26 cellular contexts compared by ENCODE assay signal in the genomic region with DNA sequence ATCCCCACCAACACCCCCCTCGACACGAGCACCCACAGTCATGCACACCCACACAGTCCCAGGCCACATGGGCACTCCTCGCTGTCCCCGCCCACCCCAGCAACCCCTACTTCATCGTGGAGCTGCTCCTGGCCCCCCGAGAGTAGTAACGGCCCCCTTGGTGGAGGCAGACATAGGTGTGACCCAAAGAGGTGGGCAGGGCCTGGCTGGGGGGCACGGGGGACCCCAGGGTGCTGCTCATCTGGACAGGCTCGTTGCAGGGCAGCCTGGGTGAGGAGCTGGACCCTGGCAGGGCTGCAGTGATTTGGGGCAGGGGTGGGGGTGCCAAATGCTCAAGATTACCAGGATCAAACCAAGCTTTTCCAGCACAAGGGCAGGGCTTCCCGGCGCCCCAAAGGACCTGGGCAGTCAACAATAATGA. TPM values are rescaled to one million over a fixed set of nuclear protein-coding genes. Genes with fewer than 3 reads are reported as not detected.
DNase-seq lines count a peak whose midpoint lies in the region; ATAC-seq and TF ChIP-seq lines count a peak whose summit lies in the region.
"Had no signal": no experiment of that assay in that cellular context is flagged by ENCODE, and none has a peak within 500 bp of the region (broad histone marks: within the 10 kb centered on the region; RNA-seq: fewer than 3 reads in every experiment).

No MANE protein-coding gene starts in this region.

- H4K91ac ChIP-seq in mesenchymal stem cell (ENCODE audit: low read length) = peak overlapping the region; percentile 43

- H3K79me2 ChIP-seq in GM23248 (ENCODE audit: insufficient read depth) = no peaks in the 10 kb centered on the region
- H3K79me2 ChIP-seq: hepatocyte, parathyroid adenoma had no signal

- peak in 1 of 5 donors; percentile 42 for DNase-seq in CD8-positive, alpha-beta memory T cell
- DNase-seq in mesenchymal stem cell (no peak), sciatic nerve (ENCODE audit: low spot score) (peak; percentile 36), GM23248 (no peak)
- DNase-seq in stimulated activated naive CD8-positive, alpha-beta T cell treated with anti-CD3 and anti-CD28 coated beads, Interleukin-15, amount 100 ng/mL, for 72 hours = no peak
- DNase-seq: activated CD4-positive, alpha-beta T cell treated with anti-CD3 and anti-CD28 coated beads for 48 hours; activated naive CD4-positive, alpha-beta T cell treated with anti-CD3 and anti-CD28 coated beads for 36 hours; activated T-cell treated with anti-CD3 and anti-CD28 coated beads, Interleukin-2, amount 50 U/mL, for 24 hours; amniotic stem cell; C1 segment of cervical spinal cord; HFFc6; Karpas-422; MV-4-11; nephron progenitor cell; OCI-M1; right cardiac atrium; Right ventricle myocardium superior; stimulated activated CD4-positive, alpha-beta T cell treated with anti-CD3 and anti-CD28 coated beads, Interleukin-4, amount 100 ng/mL, for 24 hours had no signal

- no peak overlapping the region for H3K23ac ChIP-seq in mesenchymal stem cell (ENCODE audit: low read length in 2 of 2)

- H4K8ac ChIP-seq in mesenchymal stem cell (ENCODE audit: low read length) = no peak overlapping the region

- no peak overlapping the region for H2BK12ac ChIP-seq in mesenchymal stem cell (ENCODE audit: low read length in 2 of 2)

- H3K4me1 Mint-ChIP-seq in CD8-positive, alpha-beta memory T cell = peaks cover 33 to 67% (median 58%) of the 10 kb centered on the region in 3 donors
- peaks cover 59% of the 10 kb centered on the region for H3K4me1 Mint-ChIP-seq in brain
- peaks cover 55% of the 10 kb centered on the region for H3K4me1 Mint-ChIP-seq in stimulated activated naive CD8-positive, alpha-beta T cell treated with anti-CD3 and anti-CD28 coated beads, Interleukin-15, amount 100 ng/mL, for 72 hours

- no peak overlapping the region for H2AFZ ChIP-seq in mesenchymal stem cell (ENCODE audit: low read depth, low read length)
- H2AFZ ChIP-seq in GM23248 = no peak overlapping the region
- H2AFZ ChIP-seq: hepatocyte, parathyroid adenoma had no signal

- intact Hi-C loops in sciatic nerve (cut with DNase I) = no loop called here

- no peaks in the 10 kb centered on the region for H3F3A ChIP-seq in GM23248 (ENCODE audit: insufficient read depth)

- ATAC-seq in sciatic nerve (no peak), esophagus mucosa (no peak)
- no peak for ATAC-seq in stimulated activated naive CD8-positive, alpha-beta T cell treated with anti-CD3 and anti-CD28 coated beads, Interleukin-15, amount 100 ng/mL, for 72 hours
- ATAC-seq: gastrocnemius medialis, left lobe of liver, right cardiac atrium had no signal

- CTCF ChIA-PET in CD8-positive, alpha-beta memory T cell (lab: Charles Lee) = interaction anchor here (0.7 to 1.6 kb wide), 2 partner anchors 9 to 46 kb away, joined by 3 to 5 read pairs; no protein-coding TSS in a partner anchor

- no peaks in the 10 kb centered on the region for H3K36me3 Mint-ChIP-seq in CD8-positive, alpha-beta memory T cell
- H3K36me3 Mint-ChIP-seq in brain = no peaks in the 10 kb centered on the region
- H3K36me3 Mint-ChIP-seq: stimulated activated memory B cell treated with anti-CD40 and anti-IgM and Interleukin-4, amounts not matched to agents 10 μg/mL and 1 μg/mL and 100 μg/mL, for 72 hours had no signal

- no peaks in the 10 kb centered on the region for H3K27me3 Mint-ChIP-seq in CD8-positive, alpha-beta memory T cell
- H3K27me3 Mint-ChIP-seq in brain = peaks cover 7% of the 10 kb centered on the region
- H3K27me3 Mint-ChIP-seq in stimulated activated naive CD8-positive, alpha-beta T cell treated with anti-CD3 and anti-CD28 coated beads, Interleukin-15, amount 100 ng/mL, for 72 hours = no peaks in the 10 kb centered on the region
- H3K27me3 Mint-ChIP-seq: activated T-cell treated with anti-CD3 and anti-CD28 coated beads, Interleukin-2, amount 50 U/mL, for 24 hours had no signal

- WGBS in mesenchymal stem cell = 88% methylated on average over 11 of the region's 11 CpGs
- 66 to 82% methylated on average over 8 to 11 of the region's 11 CpGs for WGBS in GM23248 (ENCODE audit: low coverage in 1 of 2, low lambda C conversion rate in 2 of 2, missing lambda C conversion rate in 2 of 2), 2 experiments

- no peak overlapping the region for H3K27ac ChIP-seq in CD8-positive, alpha-beta memory T cell (ENCODE audit: low read depth, low read length)
- H3K27ac ChIP-seq in mesenchymal stem cell (ENCODE audit: low read length, poor library complexity, severe bottlenecking) = no peak overlapping the region
- H3K27ac ChIP-seq in GM23248 = no peak overlapping the region
- H3K27ac ChIP-seq: gastrocnemius medialis, hepatocyte, parathyroid adenoma had no signal

- POLR2A ChIA-PET in CD8-positive, alpha-beta memory T cell (lab: Charles Lee) = no interaction called here

- H3K4me3 ChIP-seq in CD8-positive, alpha-beta memory T cell (ENCODE audit: low read length) = no peak overlapping the region
- H3K4me3 ChIP-seq in mesenchymal stem cell (ENCODE audit: insufficient read depth in 1 of 2, low read depth in 1 of 2, low read length in 2 of 2) = no peak overlapping the region
- H3K4me3 ChIP-seq in GM23248 = no peak overlapping the region
- H3K4me3 ChIP-seq: gastrocnemius medialis, hepatocyte had no signal

- in situ Hi-C loops in GM23248 (cut with MboI) = no loop called here

- H3K36me3 ChIP-seq in CD8-positive, alpha-beta memory T cell (ENCODE audit: insufficient read depth, low read length) = no peaks in the 10 kb centered on the region
- H3K36me3 ChIP-seq in mesenchymal stem cell (ENCODE audit: control insufficient read depth in 1 of 2, insufficient read depth in 2 of 2, low read depth in 1 of 2, low read length in 2 of 2) (no peaks in the 10 kb centered on the region), GM23248 (ENCODE audit: low read depth) (no peaks in the 10 kb centered on the region)
- H3K36me3 ChIP-seq: gastrocnemius medialis had no signal

- H3K27me3 ChIP-seq in CD8-positive, alpha-beta memory T cell (ENCODE audit: insufficient read depth, low read length, poor library complexity, severe bottlenecking) = no peaks in the 10 kb centered on the region
- H3K27me3 ChIP-seq in mesenchymal stem cell (ENCODE audit: control insufficient read depth in 1 of 2, insufficient read depth in 1 of 2, low read length in 2 of 2) = peaks cover 10 to 44% of the 10 kb centered on the region in 2 experiments
- H3K27me3 ChIP-seq in GM23248 (replicated peaks; ENCODE audit: insufficient read depth) = no peaks in the 10 kb centered on the region
- H3K27me3 ChIP-seq: gastrocnemius medialis, hepatocyte had no signal

- TF ChIP-seq CTCF in brain (conservative IDR thresholded peaks at IDR 0.05) = no peak

- no peaks in the 10 kb centered on the region for H3K79me1 ChIP-seq in mesenchymal stem cell (replicated peaks; ENCODE audit: low read length, poor library complexity, severe bottlenecking)

- peak overlapping the region; percentile 45 to 92 (median 86) for H3K27ac Mint-ChIP-seq in CD8-positive, alpha-beta memory T cell
- peak overlapping the region; percentile 71 to 96 (median 88) for H3K27ac Mint-ChIP-seq in brain
- no peak overlapping the region for H3K27ac Mint-ChIP-seq in stimulated activated naive CD8-positive, alpha-beta T cell treated with anti-CD3 and anti-CD28 coated beads, Interleukin-15, amount 100 ng/mL, for 72 hours
- H3K27ac Mint-ChIP-seq: activated naive CD4-positive, alpha-beta T cell treated with anti-CD3 and anti-CD28 coated beads for 36 hours; dendritic cell treated with granulocyte-macrophage colony-stimulating factor and Interleukin-4, amounts not matched to agents 40 ng/mL and 50 ng/mL, for 4 days; HFFc6; stimulated activated memory B cell treated with anti-CD40 and anti-IgM and Interleukin-4, amounts not matched to agents 10 μg/mL and 1 μg/mL and 100 μg/mL, for 72 hours had no signal

- H3K4me3 Mint-ChIP-seq in CD8-positive, alpha-beta memory T cell = peak overlapping the region in 4 of 7 donors; percentile 15 to 64 (median 44)
- no peak overlapping the region for H3K4me3 Mint-ChIP-seq in brain
- H3K4me3 Mint-ChIP-seq in stimulated activated naive CD8-positive, alpha-beta T cell treated with anti-CD3 and anti-CD28 coated beads, Interleukin-15, amount 100 ng/mL, for 72 hours = no peak overlapping the region
- H3K4me3 Mint-ChIP-seq: activated naive CD4-positive, alpha-beta T cell treated with anti-CD3 and anti-CD28 coated beads for 36 hours; activated T-cell treated with anti-CD3 and anti-CD28 coated beads, Interleukin-2, amount 50 U/mL, for 24 hours; dendritic cell treated with granulocyte-macrophage colony-stimulating factor and Interleukin-4, amounts not matched to agents 40 ng/mL and 50 ng/mL, for 4 days; HFFc6; stimulated activated memory B cell treated with anti-CD40 and anti-IgM and Interleukin-4, amounts not matched to agents 10 μg/mL and 1 μg/mL and 100 μg/mL, for 72 hours had no signal

- H3K4me1 ChIP-seq in CD8-positive, alpha-beta memory T cell (ENCODE audit: insufficient read depth, low read length) = peaks cover 43% of the 10 kb centered on the region
- H3K4me1 ChIP-seq in mesenchymal stem cell (ENCODE audit: control insufficient read depth, insufficient read depth, low read depth, low read length) (peaks cover 5% of the 10 kb centered on the region), GM23248 (ENCODE audit: insufficient read depth) (no peaks in the 10 kb centered on the region)
- H3K4me1 ChIP-seq: parathyroid adenoma had no signal

- no peak overlapping the region for H2BK5ac ChIP-seq in mesenchymal stem cell (ENCODE audit: low read depth, low read length, poor library complexity, severe bottlenecking)

- H3K18ac ChIP-seq in mesenchymal stem cell (ENCODE audit: low read depth in 1 of 2, low read length in 2 of 2) = no peak overlapping the region

- H3K4me2 ChIP-seq in mesenchymal stem cell (ENCODE audit: low read length, poor library complexity, severe bottlenecking) = no peak overlapping the region
- no peak overlapping the region for H3K4me2 ChIP-seq in GM23248 (ENCODE audit: unreplicated experiment)
- H3K4me2 ChIP-seq: hepatocyte had no signal

- H3K14ac ChIP-seq in mesenchymal stem cell (ENCODE audit: low read length in 2 of 2) = no peak overlapping the region

- H2BK120ac ChIP-seq in mesenchymal stem cell (ENCODE audit: low read depth, low read length) = no peak overlapping the region

- no peaks in the 10 kb centered on the region for H3K9me2 ChIP-seq in GM23248 (ENCODE audit: insufficient read depth)

- H4K20me1 ChIP-seq in GM23248 (ENCODE audit: insufficient read depth) = no peaks in the 10 kb centered on the region

- no peak overlapping the region for H3K4ac ChIP-seq in mesenchymal stem cell (ENCODE audit: low read depth in 1 of 2, low read length in 2 of 2)

- no peak overlapping the region for H3K9ac ChIP-seq in mesenchymal stem cell (ENCODE audit: low read length)
- H3K9ac ChIP-seq in GM23248 = no peak overlapping the region
- H3K9ac ChIP-seq: parathyroid adenoma had no signal

- H3K9me3 Mint-ChIP-seq in CD8-positive, alpha-beta memory T cell = no peaks in the 10 kb centered on the region
- no peaks in the 10 kb centered on the region for H3K9me3 Mint-ChIP-seq in brain
- H3K9me3 Mint-ChIP-seq in stimulated activated naive CD8-positive, alpha-beta T cell treated with anti-CD3 and anti-CD28 coated beads, Interleukin-15, amount 100 ng/mL, for 72 hours = no peaks in the 10 kb centered on the region
- H3K9me3 Mint-ChIP-seq: activated naive CD4-positive, alpha-beta T cell treated with anti-CD3 and anti-CD28 coated beads for 36 hours; activated T-cell treated with anti-CD3 and anti-CD28 coated beads, Interleukin-2, amount 50 U/mL, for 24 hours; dendritic cell treated with granulocyte-macrophage colony-stimulating factor and Interleukin-4, amounts not matched to agents 40 ng/mL and 50 ng/mL, for 4 days; HFFc6; nephron progenitor cell; stimulated activated memory B cell treated with anti-CD40 and anti-IgM and Interleukin-4, amounts not matched to agents 10 μg/mL and 1 μg/mL and 100 μg/mL, for 72 hours had no signal

- H3K9me3 ChIP-seq in CD8-positive, alpha-beta memory T cell (ENCODE audit: low read length) = no peaks in the 10 kb centered on the region
- H3K9me3 ChIP-seq in mesenchymal stem cell (ENCODE audit: control insufficient read depth, low read length) (no peaks in the 10 kb centered on the region), GM23248 (ENCODE audit: low read depth) (no peaks in the 10 kb centered on the region)
- H3K9me3 ChIP-seq: gastrocnemius medialis had no signal

- no peak overlapping the region for H2AK5ac ChIP-seq in mesenchymal stem cell (ENCODE audit: low read length, severe bottlenecking)

- H2BK15ac ChIP-seq in mesenchymal stem cell (ENCODE audit: low read depth, poor library complexity, severe bottlenecking) = no peak overlapping the region

RNA-seq across cellular contexts. Expression of gene ZMIZ1, which starts 42.4 kb away (rescaled TPM):
- total RNA-seq in CD8-positive, alpha-beta memory T cell = 10 to 100 TPM; 34.7 to 36.3 TPM
- polyA plus RNA-seq in CD8-positive, alpha-beta memory T cell = 8.0 TPM
- 90.5 TPM for polyA plus RNA-seq in brain (ENCODE audit: insufficient read depth, low read depth, low replicate concordance)
- polyA plus RNA-seq in mesenchymal stem cell (2013, experiment 1 of 2) = 36.4 TPM
- polyA plus RNA-seq in mesenchymal stem cell (2013, experiment 2 of 2) = 35.8 TPM
- total RNA-seq in sciatic nerve = 96.7 TPM
- total RNA-seq in GM23248 (2014; rRNA removed; shearing (Covaris generic)) = 26.6 and 28.4 TPM in 2 replicates
- polyA plus RNA-seq in GM23248 (2016; fragmentation: Nextera tagmentation; extraction: Ambion mirVana) = 20.9 and 21.9 TPM in 2 replicates
- total RNA-seq in esophagus mucosa = 43.8 TPM

Comparison
In these comparisons a context has a peak if more than half of its experiments do, and no peak if none do; other contexts are left out.
1. H3K27ac Mint-ChIP-seq: peak in CD8-positive, alpha-beta memory T cell (8 of 8) and brain (5 of 5); none in stimulated activated naive CD8-positive, alpha-beta T cell treated with anti-CD3 and anti-CD28 coated beads, Interleukin-15, amount 100 ng/mL, for 72 hours (0 of 2).
2. H3K4me3 Mint-ChIP-seq: peak in CD8-positive, alpha-beta memory T cell (4 of 7); none in brain (0 of 5) and stimulated activated naive CD8-positive, alpha-beta T cell treated with anti-CD3 and anti-CD28 coated beads, Interleukin-15, amount 100 ng/mL, for 72 hours (0 of 2).